ENCODE assay signal across 22 cellular contexts in genomic region chr3:63344676-63345075, GRCh38.
DNase-seq lines count a peak whose midpoint lies in the region; TF ChIP-seq lines count a peak whose summit lies in the region.
"Had no signal": no experiment of that assay in that cellular context is flagged by ENCODE, and none has a peak within 500 bp of the region (broad histone marks: within the 10 kb centered on the region; RNA-seq: fewer than 3 reads in every experiment).

No MANE protein-coding gene starts in this region.

- H3K79me2 ChIP-seq in mesendoderm (ENCODE audit: control insufficient read depth, insufficient read depth, low read length), result no peaks in the 10 kb centered on the region

- no peak overlapping the region for H2BK5ac ChIP-seq in mesendoderm (ENCODE audit: low read length)

- H2AK5ac ChIP-seq in mesendoderm (ENCODE audit: low read length), result no peak overlapping the region

- BruUV-seq in A673 (replicated peaks; lab: Mats Ljungman, UMichigan), result no TSS peak

- H3K27ac Mint-ChIP-seq in HFFc6, result no peak overlapping the region
- H3K27ac Mint-ChIP-seq: activated CD4-positive, alpha-beta T cell treated with anti-CD3 and anti-CD28 coated beads, Interleukin-2, amount 10 ng/mL, durations not matched to agents 24 days and 14 days; B cell had no signal

- H3K56ac ChIP-seq in mesendoderm (ENCODE audit: low read length), result no peak overlapping the region

- H3K4me3 Mint-ChIP-seq in HFFc6, result no peak overlapping the region
- H3K4me3 Mint-ChIP-seq: activated CD4-positive, alpha-beta T cell treated with anti-CD3 and anti-CD28 coated beads, Interleukin-2, amount 10 ng/mL, durations not matched to agents 24 days and 14 days; B cell had no signal

- no peak overlapping the region for H2BK15ac ChIP-seq in mesendoderm (replicated peaks; ENCODE audit: low read depth)

- CTCF ChIA-PET in A673 (lab: Charles Lee), result no interaction called here
- CTCF ChIA-PET in RWPE1 (lab: Yijun Ruan, JAX), result interaction anchor here (0.7 kb wide), 1 partner anchor 459 kb away, joined by 3 read pairs; no protein-coding TSS in a partner anchor

- no peak overlapping the region for H4K8ac ChIP-seq in mesendoderm (ENCODE audit: low read depth, low read length)

- no peak overlapping the region for H3K4me2 ChIP-seq in mesendoderm (ENCODE audit: low read length)

- H3K9me3 ChIP-seq in A673 (ENCODE audit: low read depth, low read length, poor library complexity, severe bottlenecking) (no peaks in the 10 kb centered on the region), HUES6 (ENCODE audit: control insufficient read depth, insufficient read depth, low read depth, low read length) (peaks cover 3% of the 10 kb centered on the region; the same call in 1 of the 2 replicates)
- H3K9me3 ChIP-seq: Peyer's patch, SJSA1, thoracic aorta had no signal

- H3K36me3 Mint-ChIP-seq in HFFc6 (ENCODE audit: low read depth), result no peaks in the 10 kb centered on the region

- H2BK120ac ChIP-seq in mesendoderm (ENCODE audit: low read depth, low read length), result no peak overlapping the region

- H3K4me3 ChIP-seq in A673 (ENCODE audit: low read depth, low read length, poor library complexity, severe bottlenecking) (no peak overlapping the region), HUES6 (ENCODE audit: low read depth, low read length) (no peak overlapping the region), mesendoderm (ENCODE audit: low read length) (no peak overlapping the region)
- H3K4me3 ChIP-seq: Peyer's patch, SJSA1, thoracic aorta had no signal

- POLR2A ChIA-PET in A673 (lab: Charles Lee; ENCODE audit: low non-redundant PET), result no interaction called here
- POLR2A ChIA-PET in RWPE1 (lab: Yijun Ruan, JAX; ENCODE audit: low non-redundant PET), result no interaction called here

- H4K5ac ChIP-seq in mesendoderm (ENCODE audit: low read length), result no peak overlapping the region

- H3K27me3 ChIP-seq in A673 (replicated peaks; ENCODE audit: insufficient read depth, low read depth, low read length, poor library complexity) (no peaks in the 10 kb centered on the region), HUES6 (ENCODE audit: control insufficient read depth, insufficient read depth, low read length) (no peaks in the 10 kb centered on the region), mesendoderm (ENCODE audit: insufficient read depth, low read length, poor library complexity) (no peaks in the 10 kb centered on the region)
- H3K27me3 ChIP-seq: Peyer's patch, SJSA1 had no signal

- no CpG with 5 or more reads among the region's 3 CpGs for WGBS in mesendoderm (ENCODE audit: extremely low coverage, insufficient coverage, low lambda C conversion rate)

- H3K9ac ChIP-seq in HUES6 (ENCODE audit: low read length), result no peak overlapping the region
- H3K9ac ChIP-seq in mesendoderm (ENCODE audit: low read length), result no peak overlapping the region

- no peak overlapping the region for H3K18ac ChIP-seq in mesendoderm (ENCODE audit: low read length)

- DNase-seq in A673 (ENCODE audit: low spot score), result peak; percentile 74
- peak; percentile 78 for DNase-seq in mesendoderm
- no peak for DNase-seq in HFFc6
- no peak for DNase-seq in GM10266 (ENCODE audit: extremely low spot score)
- no peak for DNase-seq in RWPE1 (ENCODE audit: low spot score)
- no peak for DNase-seq in T1000 (lab: John Stamatoyannopoulos, UW)
- DNase-seq: activated CD4-positive, alpha-beta T cell treated with anti-CD3 and anti-CD28 coated beads, Interleukin-2, amount 10 ng/mL, durations not matched to agents 24 days and 14 days; activated naive CD4-positive, alpha-beta T cell treated with anti-CD3 and anti-CD28 coated beads, Interleukin-2, amount 50 U/mL, for 16 hours; foreskin fibroblast; GOT3; left ventricle myocardium superior; NCI-H187 treated with DMSO at 0.1 percent for 48 hours; nucleus accumbens; Peyer's patch; small intestine; stimulated activated CD4-positive, alpha-beta T cell treated with anti-CD3 and anti-CD28 coated beads, Interleukin-2, amount 100 ng/mL, for 48 hours; stimulated activated naive CD4-positive, alpha-beta T cell had no signal

- no peaks in the 10 kb centered on the region for H3K9me3 Mint-ChIP-seq in HFFc6
- H3K9me3 Mint-ChIP-seq: activated CD4-positive, alpha-beta T cell treated with anti-CD3 and anti-CD28 coated beads, Interleukin-2, amount 10 ng/mL, durations not matched to agents 24 days and 14 days had no signal

- H3K4ac ChIP-seq in mesendoderm (ENCODE audit: low read depth, low read length), result no peak overlapping the region

- H3K27ac ChIP-seq in A673 (ENCODE audit: low read depth, low read length, poor library complexity, severe bottlenecking) (peak overlapping the region; percentile 92), HUES6 (ENCODE audit: low read depth, low read length) (peak overlapping the region; percentile 18; the same call in 1 of the 2 replicates), VCaP (peak overlapping the region; percentile 64; the same call in 1 of the 2 replicates), mesendoderm (ENCODE audit: low read depth, low read length) (no peak overlapping the region), RWPE1 (no peak overlapping the region)
- H3K27ac ChIP-seq: Peyer's patch, SJSA1, thoracic aorta had no signal

- TF ChIP-seq CTCF in A673 (conservative IDR thresholded peaks at IDR 0.05; ENCODE audit: low read depth, low read length) (no peak), VCaP (conservative IDR thresholded peaks at IDR 0.05) (no peak), HFFc6 (IDR thresholded peaks at IDR 0.05) (no peak), GM10266 (IDR thresholded peaks at IDR 0.05; ENCODE audit: control insufficient read depth, insufficient read depth, low read depth, missing control alignments) (no peak), RWPE1 (conservative IDR thresholded peaks at IDR 0.05; ENCODE audit: low read depth) (no peak)

- H3K79me1 ChIP-seq in mesendoderm (ENCODE audit: low read length), result no peaks in the 10 kb centered on the region

- intact Hi-C loops in A673 (cut with micrococcal nuclease; ENCODE audit: unreplicated experiment), result loop anchor here (5.0 to 10.0 kb wide), 3 partner anchors 67 to 1140 kb away; partner anchors contain the start of gene SYNPR

- peaks cover 4% of the 10 kb centered on the region for H3K27me3 Mint-ChIP-seq in HFFc6 (ENCODE audit: insufficient read depth)

- H3K36me3 ChIP-seq in A673 (ENCODE audit: insufficient read depth, low read length, poor library complexity, severe bottlenecking), result no peaks in the 10 kb centered on the region
- no peaks in the 10 kb centered on the region for H3K36me3 ChIP-seq in HUES6 (ENCODE audit: control insufficient read depth, insufficient read depth, low read length)
- H3K36me3 ChIP-seq in mesendoderm (ENCODE audit: control insufficient read depth, insufficient read depth, low read length), result no peaks in the 10 kb centered on the region
- H3K36me3 ChIP-seq: Peyer's patch, SJSA1, thoracic aorta had no signal

- no peak overlapping the region for H3K23ac ChIP-seq in mesendoderm (ENCODE audit: low read length)

- H3K4me1 ChIP-seq in A673 (ENCODE audit: insufficient read depth, low read length, poor library complexity, severe bottlenecking) (peaks cover 28% of the 10 kb centered on the region), HUES6 (ENCODE audit: control insufficient read depth, insufficient read depth, low read length) (peaks cover 29% of the 10 kb centered on the region), mesendoderm (ENCODE audit: control insufficient read depth, low read depth, low read length) (peaks cover 11% of the 10 kb centered on the region)

- H3K4me1 Mint-ChIP-seq in HFFc6 (ENCODE audit: low read depth), result peaks cover 23% of the 10 kb centered on the region
- H3K4me1 Mint-ChIP-seq: B cell had no signal

Comparison
In these comparisons a context has a peak if more than half of its experiments do, and no peak if none do; other contexts are left out.
1. DNase-seq: peak in A673 (single experiment) and mesendoderm (single experiment); none in HFFc6 (single experiment), GM10266 (single experiment), RWPE1 (single experiment) and T1000 (single experiment).
2. H3K27ac ChIP-seq: peak in A673 (single experiment), HUES6 (single experiment) and VCaP (single experiment); none in mesendoderm (single experiment) and RWPE1 (single experiment).